23 cellular contexts compared by ENCODE assay signal in the genomic region with DNA sequence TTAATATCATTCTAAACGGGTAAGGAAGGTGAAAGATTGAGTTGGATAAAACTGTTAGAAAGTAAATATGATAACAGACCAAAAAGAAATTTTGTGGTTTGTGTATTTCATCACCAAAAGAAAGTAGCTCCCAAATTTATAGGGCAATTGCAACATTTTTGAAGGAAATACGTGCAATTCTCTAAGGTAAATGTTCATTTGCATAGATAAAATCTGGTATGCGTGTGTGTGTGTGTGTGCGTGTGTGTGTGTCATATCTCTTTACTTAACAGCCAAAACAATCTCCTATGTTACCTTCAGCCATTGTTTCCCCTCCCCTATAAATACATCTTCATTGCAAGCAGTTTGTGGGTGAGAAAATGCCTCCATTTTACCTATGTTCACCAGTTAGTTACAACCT.
DNase-seq lines count a peak whose midpoint lies in the region; ATAC-seq, FAIRE-seq and TF ChIP-seq lines count a peak whose summit lies in the region.
"Had no signal": no experiment of that assay in that cellular context is flagged by ENCODE, and none has a peak within 500 bp of the region (broad histone marks: within the 10 kb centered on the region; RNA-seq: fewer than 3 reads in every experiment).

No MANE protein-coding gene starts in this region.

- peaks cover 100% of the 10 kb centered on the region for H3K4me1 ChIP-seq in CD4-positive, alpha-beta memory T cell (ENCODE audit: insufficient read depth, low read length)
- peaks cover 86% of the 10 kb centered on the region for H3K4me1 ChIP-seq in GM12878 (ENCODE audit: control insufficient read depth, insufficient read depth, low read length)
- H3K4me1 ChIP-seq: testis had no signal

- H2AFZ ChIP-seq in GM12878 (ENCODE audit: control insufficient read depth, low read depth, low read length), result no peak overlapping the region

- FAIRE-seq in GM12878 (lab: Jason Lieb, UNC), result no peak
- FAIRE-seq: frontal cortex had no signal

- no peak for DNase-seq in activated CD4-positive, alpha-beta T cell treated with anti-CD3 and anti-CD28 coated beads for 36 hours
- DNase-seq in activated CD4-positive, alpha-beta T cell treated with anti-CD3 and anti-CD28 coated beads, Interleukin-2, amount 50 U/mL, for 48 hours, result no peak
- DNase-seq in CD4-positive, alpha-beta memory T cell, result peak; percentile 56 to 87 (median 67)
- DNase-seq in T follicular helper cell (ENCODE audit: low read depth) (peak; percentile 26), GM12878 (ENCODE audit: low read depth, low spot score) (no peak), NCI-H748 (lab: John Stamatoyannopoulos, UW; ENCODE audit: unreplicated experiment) (no peak), SHP77 treated with DMSO at 0.1 percent for 48 hours (lab: John Stamatoyannopoulos, UW) (no peak)
- no peak for DNase-seq in stimulated activated CD8-positive, alpha-beta memory T cell treated with anti-CD3 and anti-CD28 coated beads, Interleukin-4, amount 100 ng/mL, for 48 hours
- DNase-seq: activated naive CD8-positive, alpha-beta T cell treated with anti-CD3 and anti-CD28 coated beads, Interleukin-2, amount 10 ng/mL, durations not matched to agents 7 days and 5 days; BE2C; brain microvascular endothelial cell; dermis blood vessel endothelial cell; GDM1; Kasumi-1; left colon; mucosa of descending colon; NCI-H1417 treated with DMSO at 0.1 percent for 48 hours; NCI-H82; spleen; testis had no signal

- no TSS peak for BruUV-seq in GM12878 (replicated peaks; lab: Mats Ljungman, UMichigan)

- POLR2A ChIA-PET in activated CD4-positive, alpha-beta T cell treated with anti-CD3 and anti-CD28 coated beads for 36 hours (lab: Charles Lee), result no interaction called here
- POLR2A ChIA-PET in CD4-positive, alpha-beta memory T cell (lab: Charles Lee; ENCODE audit: partially characterized antibody), result interaction anchor here (0.9 to 1.9 kb wide), 7 partner anchors 9 to 1266 kb away, joined by 3 to 4 read pairs (median 3); no protein-coding TSS in a partner anchor
- POLR2A ChIA-PET in GM12878 (lab: Charles Lee), result interaction anchor here (0.7 to 1.4 kb wide), 4 partner anchors 9 to 86 kb away, joined by 3 read pairs; no protein-coding TSS in a partner anchor

- RAD21 ChIA-PET in GM12878 (lab: Charles Lee; ENCODE audit: unreplicated experiment), result interaction anchor here (1.0 to 6.5 kb wide), 5 partner anchors 18 to 58 kb away, joined by 3 to 43 read pairs (median 5); no protein-coding TSS in a partner anchor

- H3K27me3 Mint-ChIP-seq in activated CD4-positive, alpha-beta T cell treated with anti-CD3 and anti-CD28 coated beads for 36 hours, result no peaks in the 10 kb centered on the region
- no peaks in the 10 kb centered on the region for H3K27me3 Mint-ChIP-seq in CD4-positive, alpha-beta memory T cell
- H3K27me3 Mint-ChIP-seq: activated naive CD8-positive, alpha-beta T cell treated with anti-CD3 and anti-CD28 coated beads, Interleukin-2, amount 10 ng/mL, durations not matched to agents 7 days and 5 days had no signal

- no peak overlapping the region for H3K4me3 Mint-ChIP-seq in activated CD4-positive, alpha-beta T cell treated with anti-CD3 and anti-CD28 coated beads for 36 hours
- H3K4me3 Mint-ChIP-seq in CD4-positive, alpha-beta memory T cell, result peak overlapping the region in 5 of 8 donors; percentile 7 to 69 (median 43)
- H3K4me3 Mint-ChIP-seq: activated naive CD8-positive, alpha-beta T cell treated with anti-CD3 and anti-CD28 coated beads, Interleukin-2, amount 10 ng/mL, durations not matched to agents 7 days and 5 days had no signal

- H3K9ac ChIP-seq in GM12878 (ENCODE audit: control insufficient read depth, insufficient read depth, low read length), result no peak overlapping the region

- in situ Hi-C loops in GM12878 (cut with MboI), result no loop called here

- intact Hi-C loops in activated CD4-positive, alpha-beta T cell treated with anti-CD3 and anti-CD28 coated beads for 36 hours (cut with DNase I, micrococcal nuclease), result loop anchor here in 1 of 2 experiments (10.0 kb wide), 2 partner anchors 677 to 853 kb away; no protein-coding TSS in a partner anchor
- intact Hi-C loops in CD4-positive, alpha-beta memory T cell (cut with micrococcal nuclease), result loop anchor here (2.0 kb wide), 1 partner anchor 15 kb away; no protein-coding TSS in a partner anchor
- intact Hi-C loops in GM12878 (cut with micrococcal nuclease; ENCODE audit: unreplicated experiment), result loop anchor here (10.0 kb wide), 2 partner anchors 67 to 313 kb away; no protein-coding TSS in a partner anchor

- TF ChIP-seq CTCF in GM12878 (IDR thresholded peaks at IDR 0.05 in 2 of 3, conservative IDR thresholded peaks at IDR 0.05 in 1 of 3; ENCODE audit: control insufficient read depth in 2 of 3, extremely low read depth in 1 of 3, insufficient read depth in 1 of 3, low read depth in 3 of 3, low read length in 3 of 3), result no peak

- WGBS in GM12878 (ENCODE audit: insufficient coverage, insufficient replicate concordance, low lambda C conversion rate, missing lambda C conversion rate), result 67% methylated on average over 4 of the region's 4 CpGs

- H3K27ac Mint-ChIP-seq in activated CD4-positive, alpha-beta T cell treated with anti-CD3 and anti-CD28 coated beads for 36 hours, result peak overlapping the region; percentile 34
- peak overlapping the region in 6 of 7 donors; percentile 86 to 97 (median 94) for H3K27ac Mint-ChIP-seq in CD4-positive, alpha-beta memory T cell
- H3K27ac Mint-ChIP-seq: activated naive CD8-positive, alpha-beta T cell treated with anti-CD3 and anti-CD28 coated beads, Interleukin-2, amount 10 ng/mL, durations not matched to agents 7 days and 5 days had no signal

- no peaks in the 10 kb centered on the region for H3K27me3 ChIP-seq in CD4-positive, alpha-beta memory T cell (ENCODE audit: insufficient read depth, low read length)
- H3K27me3 ChIP-seq in GM12878 (replicated peaks in 1 of 2; ENCODE audit: control insufficient read depth in 2 of 2, insufficient read depth in 2 of 2, low read length in 1 of 2), result no peaks in the 10 kb centered on the region
- H3K27me3 ChIP-seq: BE2C, brain microvascular endothelial cell, spleen, testis had no signal

- peaks cover 89% of the 10 kb centered on the region for H3K79me2 ChIP-seq in GM12878 (ENCODE audit: control insufficient read depth, insufficient read depth, low read length)

- H3K4me1 Mint-ChIP-seq in activated CD4-positive, alpha-beta T cell treated with anti-CD3 and anti-CD28 coated beads for 36 hours, result peaks cover 74% of the 10 kb centered on the region
- H3K4me1 Mint-ChIP-seq in CD4-positive, alpha-beta memory T cell, result peaks cover 63 to 78% (median 66%) of the 10 kb centered on the region in 4 donors

- TF ChIP-seq POLR2A in GM12878 (IDR thresholded peaks at IDR 0.05; ENCODE audit: low read depth, low read length), result no peak

- TF ChIP-seq EP300 in GM12878 (IDR thresholded peaks at IDR 0.05; ENCODE audit: borderline replicate concordance in 1 of 2, control insufficient read depth in 1 of 2, low read depth in 2 of 2, low read length in 2 of 2), result no peak

- H3K9me3 Mint-ChIP-seq in activated CD4-positive, alpha-beta T cell treated with anti-CD3 and anti-CD28 coated beads for 36 hours (ENCODE audit: low read depth), result peaks cover 4% of the 10 kb centered on the region
- peaks cover 0 to 2% (median 0%) of the 10 kb centered on the region in 8 donors for H3K9me3 Mint-ChIP-seq in CD4-positive, alpha-beta memory T cell
- H3K9me3 Mint-ChIP-seq: activated naive CD8-positive, alpha-beta T cell treated with anti-CD3 and anti-CD28 coated beads, Interleukin-2, amount 10 ng/mL, durations not matched to agents 7 days and 5 days had no signal

- H3K27ac ChIP-seq in CD4-positive, alpha-beta memory T cell (ENCODE audit: low read depth, low read length), result no peak overlapping the region
- peak overlapping the region; percentile 80 for H3K27ac ChIP-seq in GM12878 (ENCODE audit: control insufficient read depth, insufficient read depth)
- H3K27ac ChIP-seq: 22Rv1, brain microvascular endothelial cell, epithelial cell of prostate, spleen, testis had no signal

- no peaks in the 10 kb centered on the region for H4K20me1 ChIP-seq in GM12878 (ENCODE audit: control insufficient read depth, insufficient read depth)

- no peak overlapping the region for H3K4me2 ChIP-seq in GM12878 (ENCODE audit: control insufficient read depth, insufficient read depth)

- no peak for TF ChIP-seq RAD21 in GM12878 (IDR thresholded peaks at IDR 0.05; ENCODE audit: insufficient read depth, low read depth, low read length)

- no peaks in the 10 kb centered on the region for H3K9me3 ChIP-seq in CD4-positive, alpha-beta memory T cell (ENCODE audit: control insufficient read depth in 1 of 2, low read length in 2 of 2)
- no peaks in the 10 kb centered on the region; the same call in 2 of the 3 replicates for H3K9me3 ChIP-seq in GM12878 (replicated peaks; ENCODE audit: control insufficient read depth, insufficient read depth, low read length)
- H3K9me3 ChIP-seq: BE2C, mucosa of descending colon, spleen, testis had no signal

- no peaks in the 10 kb centered on the region for H3K36me3 ChIP-seq in CD4-positive, alpha-beta memory T cell (ENCODE audit: insufficient read depth, low read length)
- H3K36me3 ChIP-seq in GM12878 (ENCODE audit: control insufficient read depth in 2 of 2, insufficient read depth in 2 of 2, low read length in 1 of 2), result no peaks in the 10 kb centered on the region
- H3K36me3 ChIP-seq: BE2C, brain microvascular endothelial cell, spleen had no signal

- SMC1A ChIA-PET in GM12878 (lab: Charles Lee; ENCODE audit: uncharacterized antibody, unreplicated experiment), result interaction anchor here (1.0 to 23.0 kb wide), 6 partner anchors 8 to 202 kb away, joined by 3 to 657 read pairs (median 6); no protein-coding TSS in a partner anchor

- no peak overlapping the region for H3K4me3 ChIP-seq in CD4-positive, alpha-beta memory T cell (ENCODE audit: low read length in 2 of 2)
- H3K4me3 ChIP-seq in GM12878, result no peak overlapping the region
- H3K4me3 ChIP-seq: mucosa of descending colon, spleen, testis had no signal

- ATAC-seq in activated CD4-positive, alpha-beta T cell treated with anti-CD3 and anti-CD28 coated beads for 36 hours, result no peak
- no peak for ATAC-seq in GM12878
- ATAC-seq: left colon, mucosa of descending colon had no signal

- CTCF ChIA-PET in activated CD4-positive, alpha-beta T cell treated with anti-CD3 and anti-CD28 coated beads for 36 hours (lab: Charles Lee), result interaction anchor here (1.1 kb wide), 1 partner anchor 33 kb away, joined by 4 read pairs; no protein-coding TSS in a partner anchor
- CTCF ChIA-PET in CD4-positive, alpha-beta memory T cell (lab: Charles Lee; ENCODE audit: partially characterized antibody), result interaction anchor here (0.7 kb wide), 1 partner anchor 28 kb away, joined by 3 read pairs; no protein-coding TSS in a partner anchor
- CTCF ChIA-PET in GM12878 (lab: Yijun Ruan, JAX), result interaction anchor here (1.0 to 4.3 kb wide), 3 partner anchors 18 to 96 kb away, joined by 5 to 25 read pairs (median 9); no protein-coding TSS in a partner anchor

- peaks cover 14% of the 10 kb centered on the region for H3K36me3 Mint-ChIP-seq in activated CD4-positive, alpha-beta T cell treated with anti-CD3 and anti-CD28 coated beads for 36 hours (ENCODE audit: low read depth)
- peaks cover 6% of the 10 kb centered on the region in 2 donors for H3K36me3 Mint-ChIP-seq in CD4-positive, alpha-beta memory T cell

TF ChIP-seq in GM12878, 131 proteins besides CTCF, POLR2A, EP300 and RAD21 (continues in another document):
- TF ChIP-seq EGR1 (IDR thresholded peaks at IDR 0.05; ENCODE audit: borderline replicate concordance in 1 of 2, low read depth in 2 of 2, low read length in 2 of 2), result no peak

Comparison
In these comparisons a context has a peak if more than half of its experiments do, and no peak if none do; other contexts are left out.
1. DNase-seq: peak in CD4-positive, alpha-beta memory T cell (5 of 5) and T follicular helper cell (single experiment); none in activated CD4-positive, alpha-beta T cell treated with anti-CD3 and anti-CD28 coated beads for 36 hours (single experiment), activated CD4-positive, alpha-beta T cell treated with anti-CD3 and anti-CD28 coated beads, Interleukin-2, amount 50 U/mL, for 48 hours (0 of 2), GM12878 (single experiment), stimulated activated CD8-positive, alpha-beta memory T cell treated with anti-CD3 and anti-CD28 coated beads, Interleukin-4, amount 100 ng/mL, for 48 hours (single experiment), NCI-H748 (single experiment) and SHP77 treated with DMSO at 0.1 percent for 48 hours (single experiment).